8 cellular contexts compared by ENCODE assay signal in the genomic region with DNA sequence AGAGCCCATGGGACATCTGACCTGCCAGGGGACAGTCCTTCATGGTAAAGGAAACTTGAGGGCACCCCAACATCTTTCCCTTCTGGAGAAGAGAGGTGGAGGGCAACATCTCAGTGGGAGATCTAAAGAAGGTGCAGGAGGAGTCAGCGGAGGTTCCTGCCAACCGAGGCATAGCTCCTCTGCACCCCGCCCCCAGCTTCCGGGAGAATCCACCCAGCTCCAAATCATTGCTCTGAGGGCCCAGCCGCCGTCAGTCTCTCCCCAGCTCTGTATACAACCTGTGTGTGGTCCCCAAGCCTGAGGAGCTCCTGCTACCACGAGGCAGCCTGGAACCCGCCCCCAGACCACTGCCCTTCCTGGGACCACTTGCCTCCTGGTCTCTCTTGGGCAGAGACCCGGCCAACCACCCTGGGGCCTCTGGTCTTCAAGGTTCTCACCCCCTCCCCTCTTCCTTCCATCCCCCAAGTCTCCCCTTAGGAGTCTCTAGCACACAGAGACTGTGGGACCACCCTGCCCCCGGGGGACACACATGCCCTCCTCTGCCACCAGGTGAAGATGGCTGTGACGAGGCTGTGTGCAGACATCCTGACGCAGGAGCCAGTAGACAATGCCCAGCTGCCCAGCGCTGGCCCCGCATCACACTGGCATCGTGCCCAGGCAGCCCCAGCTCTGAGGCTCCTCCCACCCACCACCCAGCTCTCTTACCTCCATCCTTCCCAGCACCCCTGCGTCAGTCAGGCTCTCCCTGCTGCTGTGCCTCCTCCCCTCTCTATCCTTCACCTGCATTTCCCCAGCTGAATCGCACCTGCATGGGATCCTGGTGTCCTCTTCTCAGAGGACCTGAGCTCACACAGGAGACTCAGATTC. TPM values are rescaled to one million over a fixed set of nuclear protein-coding genes. Genes with fewer than 3 reads are reported as not detected.
A peak's percentile ranks its signal among the peaks of the same experiment; 100 is the strongest.
DNase-seq lines count a peak whose midpoint lies in the region; TF ChIP-seq lines count a peak whose summit lies in the region.

No MANE protein-coding gene starts in this region.

- H3K27ac ChIP-seq in sigmoid colon = peak overlapping the region in 1 of 4 donors; percentile 5

- intact Hi-C loops in sigmoid colon (cut with DNase I) = no loop called here

- peaks cover 0 to 28% (median 26%) of the 10 kb centered on the region in 4 donors for H3K4me1 ChIP-seq in sigmoid colon

- H3K4me3 ChIP-seq in foreskin fibroblast (ENCODE audit: low read depth in 1 of 2, low read length in 2 of 2) = no peak overlapping the region
- no peak overlapping the region for H3K4me3 ChIP-seq in sigmoid colon

- no peaks in the 10 kb centered on the region for H3K9me3 ChIP-seq in sigmoid colon

- TF ChIP-seq CTCF in foreskin fibroblast (IDR thresholded peaks at IDR 0.05; ENCODE audit: low read depth, low read length) (no peak), sigmoid colon (IDR thresholded peaks at IDR 0.05) (no peak)

- WGBS in sigmoid colon, 2 donors = 19 to 37% methylated on average over 17 of the region's 17 CpGs

- peak; percentile 97 for DNase-seq in COLO668 (lab: John Stamatoyannopoulos, UW; ENCODE audit: unreplicated experiment)
- peak; percentile 80 for DNase-seq in NCI-H1092 treated with DMSO at 0.1 percent for 48 hours (lab: John Stamatoyannopoulos, UW)
- DNase-seq in activated CD4-positive, alpha-beta T cell treated with anti-CD3 and anti-CD28 coated beads for 48 hours = peak; percentile 67
- DNase-seq in lung microvascular endothelial cell (ENCODE audit: low read depth in 2 of 2) = peak; percentile 50 to 58
- no peak for DNase-seq in SIG-M5 (lab: John Stamatoyannopoulos, UW)
- DNase-seq in foreskin fibroblast = no peak
- DNase-seq in sigmoid colon = no peak
- no peak for DNase-seq in amygdala (lab: John Stamatoyannopoulos, UW)

- no peaks in the 10 kb centered on the region for H3K36me3 ChIP-seq in sigmoid colon

- no peak for TF ChIP-seq POLR2A in sigmoid colon (IDR thresholded peaks at IDR 0.05)

- no peak for TF ChIP-seq EP300 in sigmoid colon (IDR thresholded peaks at IDR 0.05)

- peaks cover 43 to 87% (median 76%) of the 10 kb centered on the region in 3 donors for H3K27me3 ChIP-seq in sigmoid colon

RNA-seq across cellular contexts. Expression of a gene that starts 13.0 kb away (rescaled TPM):
- total RNA-seq in lung microvascular endothelial cell (56.4 and 63.7 TPM in 2 replicates), sigmoid colon (10 to 100 TPM in 1 of 4 donors, 1 to 10 TPM in 3; 4.1 to 10.5 (median 6.1) TPM)
- polyA plus RNA-seq in sigmoid colon = 10 to 100 TPM; 24.3 to 47.4 (median 32.4) TPM

RNA-seq across cellular contexts. Expression of a gene that starts 25.6 kb away (rescaled TPM):
- total RNA-seq in lung microvascular endothelial cell = 39.7 and 51.6 TPM in 2 replicates
- total RNA-seq in sigmoid colon = 1 to 10 TPM; 1.8 to 4.2 (median 3.5) TPM
- 10 to 100 TPM in 1 of 3 donors, 1 to 10 TPM in 1, under 1 TPM in 1; 0.60 to 12.3 (median 2.1) TPM for polyA plus RNA-seq in sigmoid colon

RNA-seq across cellular contexts. Expression of a gene that starts 54.2 kb away (rescaled TPM):
- total RNA-seq in lung microvascular endothelial cell (33.8 and 55.8 TPM in 2 replicates), sigmoid colon (10 to 100 TPM; 31.3 to 46.7 (median 37.1) TPM)
- polyA plus RNA-seq in sigmoid colon = 10 to 100 TPM; 39.8 to 63.7 (median 51.1) TPM

Comparison
In these comparisons a context has a peak if more than half of its experiments do, and no peak if none do; other contexts are left out.
1. DNase-seq: peak in COLO668 (single experiment), NCI-H1092 treated with DMSO at 0.1 percent for 48 hours (single experiment), activated CD4-positive, alpha-beta T cell treated with anti-CD3 and anti-CD28 coated beads for 48 hours (single experiment) and lung microvascular endothelial cell (2 of 2); none in SIG-M5 (single experiment), foreskin fibroblast (0 of 2), sigmoid colon (single experiment) and amygdala (0 of 56).